In genomic region chr17:59558953-59559352, GRCh38 we compare ENCODE assay signal across 12 cellular contexts. TPM values are rescaled to one million over a fixed set of nuclear protein-coding genes. Genes with fewer than 3 reads are reported as not detected.
DNase-seq lines count a peak whose midpoint lies in the region; ATAC-seq and TF ChIP-seq lines count a peak whose summit lies in the region.
"Had no signal": no experiment of that assay in that cellular context is flagged by ENCODE, and none has a peak within 500 bp of the region (broad histone marks: within the 10 kb centered on the region; RNA-seq: fewer than 3 reads in every experiment).

No MANE protein-coding gene starts in this region.

- CTCF ChIA-PET in IMR-90 (lab: Yijun Ruan, JAX): interaction anchor here (0.6 to 1.4 kb wide), 4 partner anchors 11 to 115 kb away, joined by 3 to 6 read pairs (median 6); no protein-coding TSS in a partner anchor

- TF ChIP-seq RAD21 in IMR-90 (IDR thresholded peaks at IDR 0.05; ENCODE audit: low read length): peak; percentile 33; the same call in 1 of the 2 replicates

- dilution Hi-C loops in IMR-90 (cut with HindIII; ENCODE audit: low sequenced_read_pairs, unreplicated experiment): no loop called here

- TF ChIP-seq POLR2A in IMR-90 (IDR thresholded peaks at IDR 0.05; ENCODE audit: low read depth, low read length): no peak

- no peak overlapping the region for H2BK120ac ChIP-seq in IMR-90 (ENCODE audit: low read depth, low read length)

- BruUV-seq in IMR-90 (replicated peaks; lab: Mats Ljungman, UMichigan): no TSS peak

- H4K20me1 ChIP-seq in IMR-90 (ENCODE audit: insufficient read depth, low read length): no peaks in the 10 kb centered on the region

- no peak overlapping the region for H2BK5ac ChIP-seq in IMR-90 (ENCODE audit: low read depth, low read length, poor library complexity, severe bottlenecking)

- no peak overlapping the region for H3K18ac ChIP-seq in IMR-90 (ENCODE audit: low read depth, low read length)

- no peaks in the 10 kb centered on the region for H3K9me3 ChIP-seq in BE2C
- no peaks in the 10 kb centered on the region for H3K9me3 ChIP-seq in IMR-90 (ENCODE audit: control insufficient read depth, insufficient read depth, low read length)
- H3K9me3 ChIP-seq in lower lobe of right lung: no peaks in the 10 kb centered on the region
- H3K9me3 ChIP-seq: neutrophil, Peyer's patch had no signal

- TF ChIP-seq CTCF in BE2C (IDR thresholded peaks at IDR 0.05; ENCODE audit: low read depth, low read length) (peak; percentile 40), IMR-90 (conservative IDR thresholded peaks at IDR 0.05; ENCODE audit: low read depth, low read length) (peak; percentile 42), lower lobe of right lung (IDR thresholded peaks at IDR 0.05) (peak; percentile 27)

- no peak overlapping the region for H3K9ac ChIP-seq in IMR-90 (ENCODE audit: low read depth, low read length)

- POLR2A ChIA-PET in IMR-90 (lab: Charles Lee; ENCODE audit: unreplicated experiment): no interaction called here

- in situ Hi-C loops in IMR-90 (cut with MboI; ENCODE audit: low sequenced_read_pairs): no loop called here

- no peak overlapping the region for H2BK15ac ChIP-seq in IMR-90 (ENCODE audit: low read depth, low read length)

- no peak overlapping the region for H3K14ac ChIP-seq in IMR-90 (replicated peaks; ENCODE audit: low read depth, low read length)

- H3K36me3 ChIP-seq in BE2C (no peaks in the 10 kb centered on the region), IMR-90 (ENCODE audit: control insufficient read depth, insufficient read depth, low read length) (no peaks in the 10 kb centered on the region), lower lobe of right lung (no peaks in the 10 kb centered on the region)
- H3K36me3 ChIP-seq: neutrophil, Peyer's patch had no signal

- H4K91ac ChIP-seq in IMR-90 (ENCODE audit: insufficient read depth, low read depth, low read length): no peak overlapping the region

- no peak overlapping the region for H3K4ac ChIP-seq in IMR-90 (ENCODE audit: low read depth, low read length)

- no peak for DNase-seq in BE2C
- peak; percentile 7 for DNase-seq in IMR-90
- peak; percentile 16 for DNase-seq in astrocyte of the hippocampus (ENCODE audit: low read depth, low spot score)
- no peak for DNase-seq in lower lobe of right lung
- no peak for DNase-seq in A172 (ENCODE audit: low spot score)
- DNase-seq in activated CD4-positive, alpha-beta T cell treated with anti-CD3 and anti-CD28 coated beads for 1 hour: no peak
- DNase-seq: activated CD4-positive, alpha-beta T cell treated with anti-CD3 and anti-CD28 coated beads, Interleukin-2, amount 50 U/mL, for 48 hours; amygdala; Peyer's patch had no signal

- H3K4me3 ChIP-seq in BE2C (ENCODE audit: low read depth, low read length) (no peak overlapping the region), IMR-90 (ENCODE audit: insufficient read depth, low read depth, low read length) (no peak overlapping the region), lower lobe of right lung (no peak overlapping the region)
- H3K4me3 ChIP-seq: Peyer's patch had no signal

- no peak overlapping the region for H3K4me2 ChIP-seq in IMR-90 (ENCODE audit: low read depth, low read length)

- H4K5ac ChIP-seq in IMR-90 (ENCODE audit: low read depth, low read length): no peak overlapping the region

- no peak overlapping the region for H2AFZ ChIP-seq in IMR-90 (replicated peaks; ENCODE audit: low read length, poor library complexity)

- H3K4me1 ChIP-seq in BE2C (no peaks in the 10 kb centered on the region), IMR-90 (ENCODE audit: control insufficient read depth, insufficient read depth, low read length) (no peaks in the 10 kb centered on the region), lower lobe of right lung (no peaks in the 10 kb centered on the region)
- H3K4me1 ChIP-seq: Peyer's patch had no signal

- no peak overlapping the region for H4K8ac ChIP-seq in IMR-90 (ENCODE audit: low read depth in 2 of 2, low read length in 2 of 2)

- H2AK5ac ChIP-seq in IMR-90 (ENCODE audit: low read depth, low read length): no peak overlapping the region

- H3K79me1 ChIP-seq in IMR-90 (ENCODE audit: low read depth in 1 of 2, low read length in 2 of 2): no peaks in the 10 kb centered on the region

- no peak overlapping the region for H3K23ac ChIP-seq in IMR-90 (ENCODE audit: low read depth, low read length)

- H2AK9ac ChIP-seq in IMR-90 (replicated peaks; ENCODE audit: low read depth, low read length, poor library complexity): no peak overlapping the region

- intact Hi-C loops in IMR-90 (cut with micrococcal nuclease): loop anchor here (1.0 to 5.0 kb wide), 2 partner anchors 37 to 248 kb away; no protein-coding TSS in a partner anchor
- intact Hi-C loops in lower lobe of right lung (cut with DNase I): no loop called here

- no peak overlapping the region for H2BK20ac ChIP-seq in IMR-90 (ENCODE audit: low read depth, low read length)

- H3K9me1 ChIP-seq in IMR-90 (ENCODE audit: insufficient read depth, low read length): no peaks in the 10 kb centered on the region

- no peak overlapping the region for H3K56ac ChIP-seq in IMR-90 (ENCODE audit: extremely low read depth, insufficient read depth, low read length)

- ATAC-seq in IMR-90 (ENCODE audit: low read depth) (no peak), lower lobe of right lung (no peak), GM21515 (IDR thresholded peaks at IDR 0.05; ENCODE audit: unreplicated experiment) (no peak)
- no peak for ATAC-seq in activated CD4-positive, CD25-positive, alpha-beta regulatory T cell treated with anti-CD3 and anti-CD28 coated beads, Interleukin-2, amount 50 U/mL, for 24 hours

- H3K27me3 ChIP-seq in BE2C (no peaks in the 10 kb centered on the region), IMR-90 (ENCODE audit: control insufficient read depth, insufficient read depth, low read length) (peaks cover 4% of the 10 kb centered on the region), lower lobe of right lung (ENCODE audit: low read depth) (no peaks in the 10 kb centered on the region)
- H3K27me3 ChIP-seq: neutrophil, Peyer's patch had no signal

- H3K27ac ChIP-seq in IMR-90 (ENCODE audit: insufficient read depth, low read length) (no peak overlapping the region), lower lobe of right lung (no peak overlapping the region)
- H3K27ac ChIP-seq: neutrophil, Peyer's patch had no signal

TF ChIP-seq in IMR-90, 13 proteins besides CTCF, POLR2A, EP300 and RAD21:
- no peak for TF ChIP-seq MAFK (IDR thresholded peaks at IDR 0.05; ENCODE audit: low read depth, low read length)
- no peak for TF ChIP-seq RFX5 (IDR thresholded peaks at IDR 0.05; ENCODE audit: low read depth, low read length)

RNA-seq across cellular contexts. Expression of gene DHX40, which starts 6.5 kb away (rescaled TPM):
- polyA plus RNA-seq in BE2C (2012; ENCODE audit: insufficient read depth, insufficient read length, low read depth): 28.6 TPM
- total RNA-seq in IMR-90 (2012; rRNA removed) (44.4 and 54.2 TPM in 2 replicates), lower lobe of right lung (32.3 TPM)
- 13.2 and 17.4 TPM in 2 replicates for polyA plus RNA-seq in IMR-90 (2012; rRNA removed)
- polyA plus RNA-seq in IMR-90 (2012; cell fraction: cytosol; rRNA removed): 2.7 and 3.5 TPM in 2 replicates
- 1.5 and 13.8 TPM in 2 replicates for polyA plus RNA-seq in IMR-90 (2012; cell fraction: nucleus; rRNA removed; ENCODE audit: low replicate concordance)
- 67.1 and 70.5 TPM in 2 replicates for total RNA-seq in A172 (2014; rRNA removed; shearing (Covaris generic))

Comparison
In these comparisons a context has a peak if more than half of its experiments do, and no peak if none do; other contexts are left out.
1. DNase-seq: peak in IMR-90 (single experiment) and astrocyte of the hippocampus (single experiment); none in BE2C (single experiment), lower lobe of right lung (single experiment), A172 (single experiment) and activated CD4-positive, alpha-beta T cell treated with anti-CD3 and anti-CD28 coated beads for 1 hour (single experiment).
2. Peak in every context shown above with its lines, with median percentiles within 50 percentile points of each other: CTCF ChIP-seq.